Comparison of ENCODE assay signal across 10 cellular contexts in genomic region chr20:45020236-45020886, GRCh38. TPM values are rescaled to one million over a fixed set of nuclear protein-coding genes. Genes with fewer than 3 reads are reported as not detected.
DNase-seq lines count a peak whose midpoint lies in the region; ATAC-seq and TF ChIP-seq lines count a peak whose summit lies in the region.
"Had no signal": no experiment of that assay in that cellular context is flagged by ENCODE, and none has a peak within 500 bp of the region (broad histone marks: within the 10 kb centered on the region; RNA-seq: fewer than 3 reads in every experiment).

No MANE protein-coding gene starts in this region.

- peaks cover 83% of the 10 kb centered on the region for H3K36me3 Mint-ChIP-seq in CD8-positive, alpha-beta T cell

- H3K27me3 ChIP-seq in CD8-positive, alpha-beta T cell (ENCODE audit: insufficient read depth, low read length) = no peaks in the 10 kb centered on the region
- no peaks in the 10 kb centered on the region for H3K27me3 ChIP-seq in left lung

- H3K4me1 ChIP-seq in CD8-positive, alpha-beta T cell (ENCODE audit: insufficient read depth, low read length) = peaks cover 29% of the 10 kb centered on the region
- H3K4me1 ChIP-seq in left lung = peaks cover 4 to 17% of the 10 kb centered on the region in 2 donors

- no peaks in the 10 kb centered on the region for H3K27me3 Mint-ChIP-seq in CD8-positive, alpha-beta T cell (ENCODE audit: low read depth)

- H3K4me3 Mint-ChIP-seq in CD8-positive, alpha-beta T cell = no peak overlapping the region

- no peak for TF ChIP-seq CTCF in CD8-positive, alpha-beta T cell (IDR thresholded peaks at IDR 0.05)
- TF ChIP-seq CTCF in VCaP (conservative IDR thresholded peaks at IDR 0.05) (no peak; the same call in 1 of the 2 replicates), left lung (IDR thresholded peaks at IDR 0.05) (no peak)

- H3K4me1 Mint-ChIP-seq in CD8-positive, alpha-beta T cell (ENCODE audit: low read depth) = peaks cover 73% of the 10 kb centered on the region

- DNase-seq in CD8-positive, alpha-beta T cell = no peak
- DNase-seq in HuH-7.5 (ENCODE audit: low spot score) (peak; percentile 11), left lung (no peak), SKM-1 (lab: John Stamatoyannopoulos, UW; ENCODE audit: unreplicated experiment) (no peak), SKM-1 treated with dmso at 0.1 percent for 144 hours (lab: John Stamatoyannopoulos, UW; ENCODE audit: unreplicated experiment) (no peak), NCI-H524 treated with DMSO at 0.1 percent for 48 hours (lab: John Stamatoyannopoulos, UW) (no peak)
- DNase-seq: effector CD8-positive, alpha-beta T cell; stimulated activated CD8-positive, alpha-beta memory T cell treated with anti-CD3 and anti-CD28 coated beads, Interleukin-4, amount 100 ng/mL, for 48 hours had no signal

- H3K36me3 ChIP-seq in CD8-positive, alpha-beta T cell (ENCODE audit: insufficient read depth, low read length) = peaks cover 44% of the 10 kb centered on the region
- peaks cover 0 to 75% of the 10 kb centered on the region in 2 donors for H3K36me3 ChIP-seq in left lung

- H3K27ac ChIP-seq in CD8-positive, alpha-beta T cell (ENCODE audit: low read depth, low read length) = no peak overlapping the region
- peak overlapping the region; percentile 9; the same call in 1 of the 2 replicates for H3K27ac ChIP-seq in VCaP
- H3K27ac ChIP-seq in left lung = no peak overlapping the region

- H3K27ac Mint-ChIP-seq in CD8-positive, alpha-beta T cell = peak overlapping the region; percentile 15

- H3K9me3 ChIP-seq in CD8-positive, alpha-beta T cell (ENCODE audit: low read length) = no peaks in the 10 kb centered on the region
- no peaks in the 10 kb centered on the region for H3K9me3 ChIP-seq in left lung

- intact Hi-C loops in CD8-positive, alpha-beta T cell (cut with DNase I, micrococcal nuclease) = no loop called here
- intact Hi-C loops in left lung (cut with DNase I) = no loop called here

- CTCF ChIA-PET in CD8-positive, alpha-beta T cell (lab: Charles Lee) = interaction anchor here (0.7 to 2.7 kb wide), 6 partner anchors 9 to 76 kb away, joined by 3 to 8 read pairs (median 5); no protein-coding TSS in a partner anchor

- ATAC-seq in CD8-positive, alpha-beta T cell = no peak
- peak; percentile 35 for ATAC-seq in left lung
- no peak for ATAC-seq in HG03432 (IDR thresholded peaks at IDR 0.05; ENCODE audit: unreplicated experiment)

- H3K4me3 ChIP-seq in CD8-positive, alpha-beta T cell (ENCODE audit: low read depth, low read length) = no peak overlapping the region
- H3K4me3 ChIP-seq in left lung = no peak overlapping the region

- POLR2A ChIA-PET in CD8-positive, alpha-beta T cell (lab: Charles Lee) = interaction anchor here (0.5 to 1.1 kb wide), 3 partner anchors 8 to 33 kb away, joined by 3 to 4 read pairs (median 3); no protein-coding TSS in a partner anchor

- no peaks in the 10 kb centered on the region for H3K9me3 Mint-ChIP-seq in CD8-positive, alpha-beta T cell

RNA-seq across cellular contexts. Expression of gene STK4, which starts 54.0 kb away (rescaled TPM):
- 100 to 1,000 TPM; 253 to 259 TPM for total RNA-seq in CD8-positive, alpha-beta T cell
- total RNA-seq in left lung = 10 to 100 TPM; 33.6 to 63.7 TPM
